ENCODE assay signal across 1 cellular context in genomic region chrX:41922694-41923171, GRCh38.
TF ChIP-seq lines count a peak whose summit lies in the region.

No MANE protein-coding gene starts in this region.

TF ChIP-seq in HEK293, 187 proteins besides CTCF, POLR2A, EP300 and RAD21 (continued from another document):
- TF ChIP-seq ZNF398 (tag by site-specific recombination; IDR thresholded peaks at IDR 0.05) (peak; percentile 36; the same call in 1 of the 2 replicates), ZNF560 (tag by site-specific recombination; IDR thresholded peaks at IDR 0.05; ENCODE audit: borderline replicate concordance) (no peak)
TF ChIP-seq in HEK293: peak in this region for 11.
